Comparison of ENCODE assay signal across 10 cellular contexts in the genomic region with DNA sequence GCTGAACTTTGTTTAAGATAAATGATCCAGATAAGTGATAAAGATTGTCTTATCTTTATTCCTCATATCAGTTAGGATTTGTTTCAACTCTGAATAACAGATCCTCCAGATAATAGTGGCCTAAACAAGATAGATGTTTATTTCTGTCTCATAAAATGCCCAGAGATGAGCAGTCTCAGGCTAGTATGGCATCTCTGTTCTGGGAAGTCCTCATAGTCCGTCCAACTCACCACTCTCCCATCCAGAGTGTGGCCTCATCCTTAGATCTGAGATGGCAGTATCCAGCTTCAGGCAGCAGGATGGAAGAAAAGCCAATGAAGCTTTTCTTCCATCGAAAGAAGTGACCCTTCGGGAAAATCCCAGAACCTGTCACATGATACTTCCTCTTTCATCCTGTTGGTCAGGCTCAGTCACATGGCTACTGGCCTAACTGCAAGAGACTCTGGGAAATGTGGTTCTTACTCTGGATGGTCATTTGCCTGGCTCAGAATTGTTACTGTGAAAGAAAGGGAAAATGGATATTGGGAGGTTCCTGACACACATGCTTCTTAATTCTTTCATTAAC. TPM values are rescaled to one million over a fixed set of nuclear protein-coding genes. Genes with fewer than 3 reads are reported as not detected.
DNase-seq lines count a peak whose midpoint lies in the region; ATAC-seq and TF ChIP-seq lines count a peak whose summit lies in the region.
"Had no signal": no experiment of that assay in that cellular context is flagged by ENCODE, and none has a peak within 500 bp of the region (broad histone marks: within the 10 kb centered on the region; RNA-seq: fewer than 3 reads in every experiment).

No MANE protein-coding gene starts in this region.

- no peak overlapping the region for H3K4me3 Mint-ChIP-seq in activated T-cell treated with anti-CD3 and anti-CD28 coated beads, Interleukin-2, amount 50 U/mL, for 24 hours
- H3K4me3 Mint-ChIP-seq: naive B cell had no signal

- intact Hi-C loops in body of pancreas (cut with DNase I) (no loop called here), left colon (cut with DNase I, micrococcal nuclease) (no loop called here), ascending aorta (cut with DNase I) (no loop called here)

- H3K4me1 Mint-ChIP-seq in activated T-cell treated with anti-CD3 and anti-CD28 coated beads, Interleukin-2, amount 50 U/mL, for 24 hours (ENCODE audit: low read depth), result peaks cover 75% of the 10 kb centered on the region

- no peak for TF ChIP-seq POLR2A in body of pancreas (IDR thresholded peaks at IDR 0.05)

- no peak overlapping the region for H3K27ac Mint-ChIP-seq in activated T-cell treated with anti-CD3 and anti-CD28 coated beads, Interleukin-2, amount 50 U/mL, for 24 hours

- no peaks in the 10 kb centered on the region for H3K27me3 Mint-ChIP-seq in activated T-cell treated with anti-CD3 and anti-CD28 coated beads, Interleukin-2, amount 50 U/mL, for 24 hours
- H3K27me3 Mint-ChIP-seq: naive B cell had no signal

- H3K27ac ChIP-seq in body of pancreas (no peak overlapping the region), ascending aorta (no peak overlapping the region)
- H3K27ac ChIP-seq: HL-60 had no signal

- 16 to 18% methylated on average over 3 of the region's 3 CpGs for WGBS in body of pancreas, 2 donors

- no peaks in the 10 kb centered on the region for H3K9me3 Mint-ChIP-seq in activated T-cell treated with anti-CD3 and anti-CD28 coated beads, Interleukin-2, amount 50 U/mL, for 24 hours

- DNase-seq in DMS153 (lab: John Stamatoyannopoulos, UW) (peak; percentile 62), M059J (ENCODE audit: low read depth) (peak; percentile 65), body of pancreas (peak in 1 of 4 donors; percentile 39), left colon (no peak), ascending aorta (ENCODE audit: low spot score in 2 of 2) (no peak), NCI-H1694 (lab: John Stamatoyannopoulos, UW) (no peak), UCSD-AML1 (lab: John Stamatoyannopoulos, UW; ENCODE audit: unreplicated experiment) (no peak)
- DNase-seq in activated T-cell treated with anti-CD3 and anti-CD28 coated beads, Interleukin-2, amount 50 U/mL, for 24 hours, result no peak
- DNase-seq: naive B cell had no signal

- H3K9me3 ChIP-seq in body of pancreas (no peaks in the 10 kb centered on the region), ascending aorta (no peaks in the 10 kb centered on the region)

- no peaks in the 10 kb centered on the region for H3K36me3 Mint-ChIP-seq in activated T-cell treated with anti-CD3 and anti-CD28 coated beads, Interleukin-2, amount 50 U/mL, for 24 hours (ENCODE audit: low read depth)
- H3K36me3 Mint-ChIP-seq: naive B cell had no signal

- TF ChIP-seq CTCF in body of pancreas (IDR thresholded peaks at IDR 0.05), result no peak
- TF ChIP-seq CTCF in ascending aorta (IDR thresholded peaks at IDR 0.05), result no peak

- no peak overlapping the region for H3K4me3 ChIP-seq in body of pancreas
- H3K4me3 ChIP-seq in ascending aorta, result no peak overlapping the region

- no peaks in the 10 kb centered on the region for H3K27me3 ChIP-seq in body of pancreas
- H3K27me3 ChIP-seq in ascending aorta, result no peaks in the 10 kb centered on the region

- no peaks in the 10 kb centered on the region for H3K4me1 ChIP-seq in body of pancreas
- no peaks in the 10 kb centered on the region for H3K4me1 ChIP-seq in ascending aorta

- ATAC-seq in body of pancreas (peak; percentile 64), left colon (peak; percentile 55)

- H3K36me3 ChIP-seq in body of pancreas (replicated peaks in 1 of 2; ENCODE audit: insufficient read depth in 1 of 2, low read depth in 2 of 2), result no peaks in the 10 kb centered on the region
- H3K36me3 ChIP-seq in ascending aorta, result no peaks in the 10 kb centered on the region

RNA-seq across cellular contexts. Expression of a gene that starts 29.4 kb away (rescaled TPM):
- 0.02 TPM in 1 of 2 replicates, not detected in the other for total RNA-seq in M059J (2014; rRNA removed; shearing (Covaris generic))
- total RNA-seq in body of pancreas, result 1 to 10 TPM in 1 of 2 donors, under 1 TPM in 1; 0.99 to 2.3 TPM
- 1 to 10 TPM; 2.2 to 2.8 TPM for total RNA-seq in left colon
- total RNA-seq in ascending aorta, result 9.2 TPM

Comparison
In these comparisons a context has a peak if more than half of its experiments do, and no peak if none do; other contexts are left out.
1. DNase-seq: peak in DMS153 (single experiment) and M059J (single experiment); none in left colon (0 of 2), ascending aorta (0 of 2), activated T-cell treated with anti-CD3 and anti-CD28 coated beads, Interleukin-2, amount 50 U/mL, for 24 hours (single experiment), NCI-H1694 (single experiment) and UCSD-AML1 (single experiment).